In the genomic region with DNA sequence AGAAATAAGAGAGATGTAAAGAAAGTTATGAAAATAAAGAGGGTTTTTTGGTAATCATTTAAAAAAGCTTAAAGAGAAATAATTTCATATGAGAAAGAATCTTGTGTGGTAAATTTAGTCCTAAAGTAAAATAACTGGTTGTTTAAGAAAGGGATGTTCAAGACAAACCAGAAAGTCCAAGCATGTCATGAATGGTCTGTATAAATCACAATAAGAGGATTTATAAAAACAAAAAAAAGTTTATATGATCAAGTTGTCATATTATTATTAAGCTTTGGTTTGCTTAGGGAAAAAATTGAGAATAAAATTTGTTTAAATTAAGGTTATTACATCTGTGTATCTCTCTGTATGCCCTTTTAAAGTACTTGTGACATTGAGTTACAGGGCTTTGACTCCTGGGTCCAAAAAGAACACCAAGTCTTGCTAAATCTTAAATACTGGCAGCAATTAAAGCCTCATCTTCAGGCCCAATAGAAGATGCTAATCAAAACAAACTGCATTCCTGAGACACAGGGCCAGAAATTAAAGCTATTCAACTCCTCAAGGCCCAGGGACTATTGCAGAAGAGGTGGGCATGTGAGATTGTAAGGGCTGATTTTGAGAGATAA, we compare ENCODE assay signal across 1 cellular context.
TF ChIP-seq lines count a peak whose summit lies in the region.

No MANE protein-coding gene starts in this region.

TF ChIP-seq in WTC11, 78 proteins besides CTCF, POLR2A, EP300 and RAD21:
- TF ChIP-seq JUN (CRISPR knock-in tag; IDR thresholded peaks at IDR 0.05) (no peak), ZNF416 (CRISPR knock-in tag; IDR thresholded peaks at IDR 0.05) (no peak), PRRX2 (CRISPR knock-in tag; IDR thresholded peaks at IDR 0.05) (no peak), NR3C1 (CRISPR knock-in tag; conservative IDR thresholded peaks at IDR 0.05; ENCODE audit: low read depth) (no peak), TEAD1 (CRISPR knock-in tag; IDR thresholded peaks at IDR 0.05) (no peak), ATF1 (CRISPR knock-in tag; IDR thresholded peaks at IDR 0.05) (no peak)
- TF ChIP-seq, protein P1, sequence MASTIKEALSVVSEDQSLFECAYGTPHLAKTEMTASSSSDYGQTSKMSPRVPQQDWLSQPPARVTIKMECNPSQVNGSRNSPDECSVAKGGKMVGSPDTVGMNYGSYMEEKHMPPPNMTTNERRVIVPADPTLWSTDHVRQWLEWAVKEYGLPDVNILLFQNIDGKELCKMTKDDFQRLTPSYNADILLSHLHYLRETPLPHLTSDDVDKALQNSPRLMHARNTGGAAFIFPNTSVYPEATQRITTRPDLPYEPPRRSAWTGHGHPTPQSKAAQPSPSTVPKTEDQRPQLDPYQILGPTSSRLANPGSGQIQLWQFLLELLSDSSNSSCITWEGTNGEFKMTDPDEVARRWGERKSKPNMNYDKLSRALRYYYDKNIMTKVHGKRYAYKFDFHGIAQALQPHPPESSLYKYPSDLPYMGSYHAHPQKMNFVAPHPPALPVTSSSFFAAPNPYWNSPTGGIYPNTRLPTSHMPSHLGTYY (CRISPR knock-in tag; IDR thresholded peaks at IDR 0.05): no peak
- TF ChIP-seq, protein P2, sequence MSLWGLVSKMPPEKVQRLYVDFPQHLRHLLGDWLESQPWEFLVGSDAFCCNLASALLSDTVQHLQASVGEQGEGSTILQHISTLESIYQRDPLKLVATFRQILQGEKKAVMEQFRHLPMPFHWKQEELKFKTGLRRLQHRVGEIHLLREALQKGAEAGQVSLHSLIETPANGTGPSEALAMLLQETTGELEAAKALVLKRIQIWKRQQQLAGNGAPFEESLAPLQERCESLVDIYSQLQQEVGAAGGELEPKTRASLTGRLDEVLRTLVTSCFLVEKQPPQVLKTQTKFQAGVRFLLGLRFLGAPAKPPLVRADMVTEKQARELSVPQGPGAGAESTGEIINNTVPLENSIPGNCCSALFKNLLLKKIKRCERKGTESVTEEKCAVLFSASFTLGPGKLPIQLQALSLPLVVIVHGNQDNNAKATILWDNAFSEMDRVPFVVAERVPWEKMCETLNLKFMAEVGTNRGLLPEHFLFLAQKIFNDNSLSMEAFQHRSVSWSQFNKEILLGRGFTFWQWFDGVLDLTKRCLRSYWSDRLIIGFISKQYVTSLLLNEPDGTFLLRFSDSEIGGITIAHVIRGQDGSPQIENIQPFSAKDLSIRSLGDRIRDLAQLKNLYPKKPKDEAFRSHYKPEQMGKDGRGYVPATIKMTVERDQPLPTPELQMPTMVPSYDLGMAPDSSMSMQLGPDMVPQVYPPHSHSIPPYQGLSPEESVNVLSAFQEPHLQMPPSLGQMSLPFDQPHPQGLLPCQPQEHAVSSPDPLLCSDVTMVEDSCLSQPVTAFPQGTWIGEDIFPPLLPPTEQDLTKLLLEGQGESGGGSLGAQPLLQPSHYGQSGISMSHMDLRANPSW (CRISPR knock-in tag; conservative IDR thresholded peaks at IDR 0.05; ENCODE audit: low read depth): no peak
- TF ChIP-seq, protein P3, sequence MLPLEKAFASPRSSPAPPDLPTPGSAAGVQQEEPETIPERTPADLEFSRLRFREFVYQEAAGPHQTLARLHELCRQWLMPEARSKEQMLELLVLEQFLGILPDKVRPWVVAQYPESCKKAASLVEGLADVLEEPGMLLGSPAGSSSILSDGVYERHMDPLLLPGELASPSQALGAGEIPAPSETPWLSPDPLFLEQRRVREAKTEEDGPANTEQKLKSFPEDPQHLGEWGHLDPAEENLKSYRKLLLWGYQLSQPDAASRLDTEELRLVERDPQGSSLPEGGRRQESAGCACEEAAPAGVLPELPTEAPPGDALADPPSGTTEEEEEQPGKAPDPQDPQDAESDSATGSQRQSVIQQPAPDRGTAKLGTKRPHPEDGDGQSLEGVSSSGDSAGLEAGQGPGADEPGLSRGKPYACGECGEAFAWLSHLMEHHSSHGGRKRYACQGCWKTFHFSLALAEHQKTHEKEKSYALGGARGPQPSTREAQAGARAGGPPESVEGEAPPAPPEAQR (CRISPR knock-in tag; IDR thresholded peaks at IDR 0.05): no peak
- TF ChIP-seq, protein P4, sequence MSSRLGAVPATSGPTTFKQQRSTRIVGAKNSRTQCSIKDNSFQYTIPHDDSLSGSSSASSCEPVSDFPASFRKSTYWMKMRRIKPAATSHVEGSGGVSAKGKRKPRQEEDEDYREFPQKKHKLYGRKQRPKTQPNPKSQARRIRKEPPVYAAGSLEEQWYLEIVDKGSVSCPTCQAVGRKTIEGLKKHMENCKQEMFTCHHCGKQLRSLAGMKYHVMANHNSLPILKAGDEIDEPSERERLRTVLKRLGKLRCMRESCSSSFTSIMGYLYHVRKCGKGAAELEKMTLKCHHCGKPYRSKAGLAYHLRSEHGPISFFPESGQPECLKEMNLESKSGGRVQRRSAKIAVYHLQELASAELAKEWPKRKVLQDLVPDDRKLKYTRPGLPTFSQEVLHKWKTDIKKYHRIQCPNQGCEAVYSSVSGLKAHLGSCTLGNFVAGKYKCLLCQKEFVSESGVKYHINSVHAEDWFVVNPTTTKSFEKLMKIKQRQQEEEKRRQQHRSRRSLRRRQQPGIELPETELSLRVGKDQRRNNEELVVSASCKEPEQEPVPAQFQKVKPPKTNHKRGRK (CRISPR knock-in tag; IDR thresholded peaks at IDR 0.05; ENCODE audit: borderline replicate concordance): no peak
- TF ChIP-seq, protein P5, sequence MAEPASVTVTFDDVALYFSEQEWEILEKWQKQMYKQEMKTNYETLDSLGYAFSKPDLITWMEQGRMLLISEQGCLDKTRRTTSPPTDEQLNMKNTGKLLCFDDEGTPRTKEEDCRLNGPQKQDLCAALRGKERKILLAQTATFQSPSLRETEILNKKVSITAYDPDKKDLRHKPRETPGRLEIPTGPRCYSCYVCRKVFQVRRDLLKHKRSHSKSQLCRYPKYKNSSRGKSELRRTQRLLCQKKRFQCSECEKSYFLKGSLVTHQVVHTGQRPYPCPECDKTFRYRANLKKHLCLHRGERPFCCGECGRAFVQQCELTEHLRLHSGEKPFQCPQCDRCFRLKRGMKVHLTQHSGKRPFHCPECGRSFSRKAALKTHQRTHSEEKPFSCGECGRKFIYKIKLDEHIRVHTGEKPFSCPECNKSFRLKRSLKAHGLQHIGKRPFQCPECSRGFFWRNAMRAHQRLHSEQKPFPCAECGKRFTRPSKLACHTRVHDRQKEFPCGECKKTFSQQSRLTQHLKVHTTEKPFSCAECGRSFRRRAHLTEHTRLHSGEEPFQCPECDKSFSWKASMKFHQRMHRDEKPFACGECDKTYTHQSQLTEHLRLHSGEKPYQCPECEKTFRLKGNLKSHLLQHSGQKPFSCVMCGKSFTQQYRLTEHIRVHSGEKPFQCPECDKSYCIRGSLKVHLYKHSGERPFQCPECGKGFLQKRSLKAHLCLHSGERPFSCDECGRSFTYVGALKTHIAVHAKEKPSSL (CRISPR knock-in tag; conservative IDR thresholded peaks at IDR 0.05): no peak
- TF ChIP-seq, protein P6, sequence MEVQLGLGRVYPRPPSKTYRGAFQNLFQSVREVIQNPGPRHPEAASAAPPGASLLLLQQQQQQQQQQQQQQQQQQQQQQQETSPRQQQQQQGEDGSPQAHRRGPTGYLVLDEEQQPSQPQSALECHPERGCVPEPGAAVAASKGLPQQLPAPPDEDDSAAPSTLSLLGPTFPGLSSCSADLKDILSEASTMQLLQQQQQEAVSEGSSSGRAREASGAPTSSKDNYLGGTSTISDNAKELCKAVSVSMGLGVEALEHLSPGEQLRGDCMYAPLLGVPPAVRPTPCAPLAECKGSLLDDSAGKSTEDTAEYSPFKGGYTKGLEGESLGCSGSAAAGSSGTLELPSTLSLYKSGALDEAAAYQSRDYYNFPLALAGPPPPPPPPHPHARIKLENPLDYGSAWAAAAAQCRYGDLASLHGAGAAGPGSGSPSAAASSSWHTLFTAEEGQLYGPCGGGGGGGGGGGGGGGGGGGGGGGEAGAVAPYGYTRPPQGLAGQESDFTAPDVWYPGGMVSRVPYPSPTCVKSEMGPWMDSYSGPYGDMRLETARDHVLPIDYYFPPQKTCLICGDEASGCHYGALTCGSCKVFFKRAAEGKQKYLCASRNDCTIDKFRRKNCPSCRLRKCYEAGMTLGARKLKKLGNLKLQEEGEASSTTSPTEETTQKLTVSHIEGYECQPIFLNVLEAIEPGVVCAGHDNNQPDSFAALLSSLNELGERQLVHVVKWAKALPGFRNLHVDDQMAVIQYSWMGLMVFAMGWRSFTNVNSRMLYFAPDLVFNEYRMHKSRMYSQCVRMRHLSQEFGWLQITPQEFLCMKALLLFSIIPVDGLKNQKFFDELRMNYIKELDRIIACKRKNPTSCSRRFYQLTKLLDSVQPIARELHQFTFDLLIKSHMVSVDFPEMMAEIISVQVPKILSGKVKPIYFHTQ (CRISPR knock-in tag; IDR thresholded peaks at IDR 0.05): no peak
- TF ChIP-seq, protein P7, sequence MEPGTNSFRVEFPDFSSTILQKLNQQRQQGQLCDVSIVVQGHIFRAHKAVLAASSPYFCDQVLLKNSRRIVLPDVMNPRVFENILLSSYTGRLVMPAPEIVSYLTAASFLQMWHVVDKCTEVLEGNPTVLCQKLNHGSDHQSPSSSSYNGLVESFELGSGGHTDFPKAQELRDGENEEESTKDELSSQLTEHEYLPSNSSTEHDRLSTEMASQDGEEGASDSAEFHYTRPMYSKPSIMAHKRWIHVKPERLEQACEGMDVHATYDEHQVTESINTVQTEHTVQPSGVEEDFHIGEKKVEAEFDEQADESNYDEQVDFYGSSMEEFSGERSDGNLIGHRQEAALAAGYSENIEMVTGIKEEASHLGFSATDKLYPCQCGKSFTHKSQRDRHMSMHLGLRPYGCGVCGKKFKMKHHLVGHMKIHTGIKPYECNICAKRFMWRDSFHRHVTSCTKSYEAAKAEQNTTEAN (CRISPR knock-in tag; IDR thresholded peaks at IDR 0.05): no peak
